Comparison of ENCODE assay signal across 8 cellular contexts in genomic region chr2:21042958-21043743, GRCh38. TPM values are rescaled to one million over a fixed set of nuclear protein-coding genes. Genes with fewer than 3 reads are reported as not detected.
DNase-seq lines count a peak whose midpoint lies in the region; ATAC-seq, FAIRE-seq and TF ChIP-seq lines count a peak whose summit lies in the region.

No MANE protein-coding gene starts in this region.

- H3K9me3 ChIP-seq in CD4-positive, CD25-positive, alpha-beta regulatory T cell (ENCODE audit: control insufficient read depth in 2 of 2, low read length in 2 of 2) = no peaks in the 10 kb centered on the region
- H3K9me3 ChIP-seq in ovary = no peaks in the 10 kb centered on the region

- no peak for FAIRE-seq in RCC 7860 (lab: Jason Lieb, UNC)

- H3K9me3 Mint-ChIP-seq in CD4-positive, CD25-positive, alpha-beta regulatory T cell = peaks cover 0 to 2% (median 0%) of the 10 kb centered on the region in 7 donors
- no peaks in the 10 kb centered on the region for H3K9me3 Mint-ChIP-seq in activated naive CD4-positive, alpha-beta T cell treated with anti-CD3 and anti-CD28 coated beads for 36 hours
- H3K9me3 Mint-ChIP-seq in glutamatergic neuron (ENCODE audit: unreplicated experiment) = peaks cover 1% of the 10 kb centered on the region
- H3K9me3 Mint-ChIP-seq in type B pancreatic cell = no peaks in the 10 kb centered on the region

- TF ChIP-seq EP300 in ovary (IDR thresholded peaks at IDR 0.05) = no peak

- DNase-seq in CD4-positive, CD25-positive, alpha-beta regulatory T cell = peak; percentile 26 to 54 (median 32)
- DNase-seq in RCC 7860 (ENCODE audit: low spot score) (peak; percentile 12), glutamatergic neuron (peak; percentile 81), ovary (peak; percentile 52 to 84 (median 66)), type B pancreatic cell (ENCODE audit: extremely low spot score, unreplicated experiment) (peak; percentile 77)
- DNase-seq in activated naive CD4-positive, alpha-beta T cell treated with anti-CD3 and anti-CD28 coated beads for 36 hours = peak; percentile 67

- peak; percentile 97 for TF ChIP-seq CTCF in glutamatergic neuron (IDR thresholded peaks at IDR 0.05; ENCODE audit: partially characterized antibody, unreplicated experiment)
- peak; percentile 77 to 96 (median 89) for TF ChIP-seq CTCF in ovary (IDR thresholded peaks at IDR 0.05)
- peak; percentile 100 for TF ChIP-seq CTCF in type B pancreatic cell (conservative IDR thresholded peaks at IDR 0.05)

- no peaks in the 10 kb centered on the region for H3K36me3 Mint-ChIP-seq in CD4-positive, CD25-positive, alpha-beta regulatory T cell
- no peaks in the 10 kb centered on the region for H3K36me3 Mint-ChIP-seq in activated naive CD4-positive, alpha-beta T cell treated with anti-CD3 and anti-CD28 coated beads for 36 hours (ENCODE audit: low read depth)
- H3K36me3 Mint-ChIP-seq in glutamatergic neuron (ENCODE audit: unreplicated experiment) (no peaks in the 10 kb centered on the region), type B pancreatic cell (no peaks in the 10 kb centered on the region)

- peaks cover 16% of the 10 kb centered on the region for H3K27me3 Mint-ChIP-seq in CD4-positive, CD25-positive, alpha-beta regulatory T cell
- peaks cover 21% of the 10 kb centered on the region for H3K27me3 Mint-ChIP-seq in activated naive CD4-positive, alpha-beta T cell treated with anti-CD3 and anti-CD28 coated beads for 36 hours (ENCODE audit: low read depth)
- peaks cover 7% of the 10 kb centered on the region for H3K27me3 Mint-ChIP-seq in glutamatergic neuron (ENCODE audit: unreplicated experiment)
- H3K27me3 Mint-ChIP-seq in type B pancreatic cell = peaks cover 58% of the 10 kb centered on the region

- peak; percentile 52 to 61 for ATAC-seq in CD4-positive, CD25-positive, alpha-beta regulatory T cell (ENCODE audit: low read depth in 2 of 2)
- peak; percentile 85 for ATAC-seq in GM19043 (IDR thresholded peaks at IDR 0.05; ENCODE audit: low read depth, unreplicated experiment)
- ATAC-seq in HG03442 (IDR thresholded peaks at IDR 0.05; ENCODE audit: unreplicated experiment) = peak; percentile 80

- peak overlapping the region in 2 of 4 donors; percentile 40 to 59 for H3K4me3 Mint-ChIP-seq in CD4-positive, CD25-positive, alpha-beta regulatory T cell
- no peak overlapping the region for H3K4me3 Mint-ChIP-seq in activated naive CD4-positive, alpha-beta T cell treated with anti-CD3 and anti-CD28 coated beads for 36 hours
- H3K4me3 Mint-ChIP-seq in glutamatergic neuron (ENCODE audit: unreplicated experiment) (peak overlapping the region; percentile 86), type B pancreatic cell (peak overlapping the region; percentile 85)

- CTCF ChIA-PET in activated naive CD4-positive, alpha-beta T cell treated with anti-CD3 and anti-CD28 coated beads for 36 hours (lab: Charles Lee) = interaction anchor here (0.6 to 1.9 kb wide), 10 partner anchors 11 to 411 kb away, joined by 3 to 13 read pairs (median 3); no protein-coding TSS in a partner anchor

- no peak overlapping the region for H3K4me3 ChIP-seq in CD4-positive, CD25-positive, alpha-beta regulatory T cell (ENCODE audit: low read depth, low read length)
- H3K4me3 ChIP-seq in ovary = no peak overlapping the region

- H3K4me1 ChIP-seq in CD4-positive, CD25-positive, alpha-beta regulatory T cell (ENCODE audit: control insufficient read depth, insufficient read depth, low read length, poor library complexity, severe bottlenecking) = no peaks in the 10 kb centered on the region
- peaks cover 9% of the 10 kb centered on the region for H3K4me1 ChIP-seq in ovary (ENCODE audit: insufficient read depth)

- no peak overlapping the region for H3K27ac ChIP-seq in CD4-positive, CD25-positive, alpha-beta regulatory T cell (ENCODE audit: insufficient read depth, low read length, poor library complexity, severe bottlenecking)
- peak overlapping the region in 1 of 2 donors; percentile 8 for H3K27ac ChIP-seq in ovary

- H3K27me3 ChIP-seq in CD4-positive, CD25-positive, alpha-beta regulatory T cell (ENCODE audit: control insufficient read depth, insufficient read depth, low read length) = no peaks in the 10 kb centered on the region
- H3K27me3 ChIP-seq in ovary = no peaks in the 10 kb centered on the region

- H3K27ac Mint-ChIP-seq in CD4-positive, CD25-positive, alpha-beta regulatory T cell = no peak overlapping the region
- H3K27ac Mint-ChIP-seq in activated naive CD4-positive, alpha-beta T cell treated with anti-CD3 and anti-CD28 coated beads for 36 hours = no peak overlapping the region
- no peak overlapping the region for H3K27ac Mint-ChIP-seq in glutamatergic neuron (ENCODE audit: unreplicated experiment)
- peak overlapping the region; percentile 83 for H3K27ac Mint-ChIP-seq in type B pancreatic cell

- H3K4me1 Mint-ChIP-seq in CD4-positive, CD25-positive, alpha-beta regulatory T cell = peaks cover 0 to 4% (median 2%) of the 10 kb centered on the region in 4 donors
- peaks cover 4% of the 10 kb centered on the region for H3K4me1 Mint-ChIP-seq in activated naive CD4-positive, alpha-beta T cell treated with anti-CD3 and anti-CD28 coated beads for 36 hours (ENCODE audit: low read depth)
- H3K4me1 Mint-ChIP-seq in glutamatergic neuron (ENCODE audit: low read depth, unreplicated experiment) (peaks cover 2% of the 10 kb centered on the region), type B pancreatic cell (ENCODE audit: unreplicated experiment) (peaks cover 5% of the 10 kb centered on the region)

- no peak for TF ChIP-seq POLR2A in ovary (IDR thresholded peaks at IDR 0.05)

- intact Hi-C loops in activated naive CD4-positive, alpha-beta T cell treated with anti-CD3 and anti-CD28 coated beads for 36 hours (cut with micrococcal nuclease) = loop anchor here (1.0 to 10.0 kb wide), 3 partner anchors 75 to 378 kb away; partner anchors contain the start of gene GDF7
- intact Hi-C loops in ovary (cut with DNase I) = loop anchor here in 3 of 4 donors (5.0 to 10.0 kb wide), 3 partner anchors 122 to 274 kb away; no protein-coding TSS in a partner anchor

- H3K36me3 ChIP-seq in CD4-positive, CD25-positive, alpha-beta regulatory T cell (ENCODE audit: control insufficient read depth, insufficient read depth, low read length) = no peaks in the 10 kb centered on the region
- H3K36me3 ChIP-seq in ovary = no peaks in the 10 kb centered on the region

- 27 to 30% (median 27%) methylated on average over 25 of the region's 25 CpGs for WGBS in ovary, 3 donors

RNA-seq across cellular contexts. Expression of gene APOB, which starts 0.7 kb away (rescaled TPM):
- not detected for total RNA-seq in CD4-positive, CD25-positive, alpha-beta regulatory T cell
- not detected for polyA plus RNA-seq in CD4-positive, CD25-positive, alpha-beta regulatory T cell
- not detected for total RNA-seq in activated naive CD4-positive, alpha-beta T cell treated with anti-CD3 and anti-CD28 coated beads for 36 hours
- total RNA-seq in glutamatergic neuron (ENCODE audit: unreplicated experiment) = not detected
- 1 to 10 TPM in 5 of 7 donors, under 1 TPM in 2; 0.13 to 4.8 (median 1.5) TPM for total RNA-seq in ovary
- under 1 TPM; 0.13 to 0.45 TPM for polyA plus RNA-seq in ovary
- total RNA-seq in type B pancreatic cell (ENCODE audit: low replicate concordance) = 19.6 and 70.3 TPM in 2 replicates

Comparison
In these comparisons a context has a peak if more than half of its experiments do, and no peak if none do; other contexts are left out.
1. DNase-seq: peak in every context shown above with its lines; median percentile 81 in glutamatergic neuron; 77 in type B pancreatic cell; 67 in activated naive CD4-positive, alpha-beta T cell treated with anti-CD3 and anti-CD28 coated beads for 36 hours; 66 in ovary; 32 in CD4-positive, CD25-positive, alpha-beta regulatory T cell; 12 in RCC 7860.